22 cellular contexts compared by ENCODE assay signal in the genomic region with DNA sequence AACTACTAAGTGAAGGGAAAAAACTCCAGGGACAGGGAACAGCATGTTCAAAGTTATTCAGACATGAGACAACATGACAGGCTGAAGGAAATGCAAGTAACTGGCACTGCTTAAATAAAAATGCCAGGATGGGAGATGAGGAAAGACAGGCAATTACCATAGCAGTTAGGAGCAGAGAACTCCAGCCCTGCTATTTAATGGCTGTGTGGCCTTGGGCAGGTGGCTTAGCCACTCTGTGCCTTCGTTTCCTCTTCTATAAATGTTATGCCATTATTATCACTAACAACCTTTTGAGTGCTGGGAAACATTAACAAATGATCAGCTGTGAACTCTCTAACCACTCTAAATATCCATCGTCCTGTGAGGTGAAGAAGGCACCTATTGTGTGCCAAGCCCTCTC. TPM values are rescaled to one million over a fixed set of nuclear protein-coding genes. Genes with fewer than 3 reads are reported as not detected.
"Had no signal": no experiment of that assay in that cellular context is flagged by ENCODE, and none has a peak within 500 bp of the region (broad histone marks: within the 10 kb centered on the region; RNA-seq: fewer than 3 reads in every experiment).

No MANE protein-coding gene starts in this region.

- DNase-seq: colonic mucosa; cortex of kidney; effector CD8-positive, alpha-beta T cell; effector memory CD8-positive, alpha-beta T cell; erythroblast; esophagus squamous epithelium; foreskin fibroblast; gastrocnemius medialis; glutamatergic neuron; head of caudate nucleus; heart right ventricle; hippocampal formation; left cardiac atrium; left lung; left ventricle myocardium superior; lower lobe of right lung; mesenchymal stem cell; midbrain had no signal

- ATAC-seq: effector memory CD8-positive, alpha-beta T cell; esophagus mucosa; gastrocnemius medialis; heart right ventricle; left cardiac atrium; left lung; left ventricle myocardium superior; lower lobe of right lung had no signal

- H3K27me3 Mint-ChIP-seq: dendritic cell treated with granulocyte-macrophage colony-stimulating factor and Interleukin-4, amounts not matched to agents 40 ng/mL and 50 ng/mL, for 4 days had no signal

- H3K4me3 Mint-ChIP-seq: dendritic cell treated with granulocyte-macrophage colony-stimulating factor and Interleukin-4, amounts not matched to agents 40 ng/mL and 50 ng/mL, for 4 days; effector memory CD8-positive, alpha-beta T cell; endodermal cell had no signal

- H3K27ac Mint-ChIP-seq: dendritic cell treated with granulocyte-macrophage colony-stimulating factor and Interleukin-4, amounts not matched to agents 40 ng/mL and 50 ng/mL, for 4 days; effector memory CD8-positive, alpha-beta T cell; endodermal cell had no signal

- H3K9me3 Mint-ChIP-seq: dendritic cell treated with granulocyte-macrophage colony-stimulating factor and Interleukin-4, amounts not matched to agents 40 ng/mL and 50 ng/mL, for 4 days; effector memory CD8-positive, alpha-beta T cell; endodermal cell had no signal

RNA-seq across cellular contexts. Expression of a gene that starts 32.7 kb away (rescaled TPM):
- total RNA-seq: lung microvascular endothelial cell had no signal
